1 cellular context compared by ENCODE assay signal in the genomic region with DNA sequence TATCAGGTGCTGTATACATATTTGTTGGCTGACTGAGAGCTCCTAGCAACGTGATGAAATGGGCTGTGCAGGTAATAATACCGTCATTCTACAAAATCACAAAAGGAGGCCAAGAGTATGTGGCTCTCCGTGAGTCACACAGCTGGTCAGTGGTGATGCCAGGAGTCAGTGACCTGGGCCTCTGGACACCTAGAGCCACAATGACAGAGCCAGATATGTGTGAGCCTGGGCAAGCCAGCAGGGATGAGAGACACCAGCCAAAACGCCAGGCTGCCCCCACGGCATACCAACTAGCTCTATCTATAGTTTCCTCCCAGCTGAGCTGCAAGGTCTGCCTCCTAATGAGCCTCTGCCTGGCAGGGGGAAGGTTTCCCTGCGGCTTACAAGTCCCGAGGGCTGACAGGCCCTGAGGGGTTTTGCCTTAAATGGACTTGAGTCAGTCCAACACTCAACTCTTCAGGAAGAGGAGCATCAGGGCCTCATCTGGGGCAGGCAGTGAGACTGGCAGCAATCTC.
TF ChIP-seq lines count a peak whose summit lies in the region.

No MANE protein-coding gene starts in this region.

TF ChIP-seq in K562, 482 proteins besides CTCF, POLR2A, EP300 and RAD21 (continued from another document):
- 0 out of 2 replicates have a peak, but pooled peaks have one; percentile 15 for TF ChIP-seq ZBTB9 (CRISPR knock-in tag; IDR thresholded peaks at IDR 0.05)
